In the genomic region with DNA sequence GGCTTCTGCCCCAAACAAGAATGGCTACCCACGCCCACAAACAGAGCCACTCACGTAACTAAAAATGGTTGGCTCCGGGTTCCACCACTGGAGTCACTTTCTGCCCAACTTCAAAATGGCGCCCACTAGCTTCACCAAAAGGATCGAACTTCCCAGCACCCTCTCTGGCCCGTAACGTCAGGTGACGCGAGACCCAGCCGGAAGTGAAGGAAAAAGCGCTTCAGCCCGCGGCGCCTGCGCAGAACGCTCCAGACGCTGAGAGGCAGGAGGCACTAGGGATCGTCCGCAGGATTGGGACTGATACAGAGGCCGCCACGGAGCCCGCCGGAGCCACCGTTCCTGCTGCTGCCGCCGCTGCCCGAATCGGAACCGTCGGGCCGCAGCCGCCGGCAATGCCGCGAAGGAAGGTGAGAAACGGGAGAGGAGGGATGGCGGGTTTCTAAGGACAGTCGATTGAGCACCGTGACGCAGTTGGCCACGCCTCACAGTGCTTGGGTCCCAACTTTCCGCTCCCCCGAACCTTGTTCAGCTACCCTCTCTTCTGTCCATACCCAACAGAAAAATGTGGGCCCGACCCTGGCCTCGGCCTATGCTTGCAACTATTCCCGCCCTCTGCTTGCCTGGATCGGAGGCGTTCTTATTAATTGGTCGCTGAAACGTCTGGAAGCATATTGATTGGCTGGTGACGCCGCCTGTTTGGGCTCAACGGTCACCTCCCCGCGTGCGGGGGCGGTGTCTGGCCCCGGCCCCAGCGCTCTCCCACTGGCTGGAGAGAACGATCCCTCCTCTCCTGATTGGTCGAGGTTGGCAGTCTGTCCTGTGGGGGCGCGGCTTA, we compare ENCODE assay signal across 8 cellular contexts. TPM values are rescaled to one million over a fixed set of nuclear protein-coding genes. Genes with fewer than 3 reads are reported as not detected.
A peak's percentile ranks its signal among the peaks of the same experiment; 100 is the strongest.
DNase-seq lines count a peak whose midpoint lies in the region; ATAC-seq and TF ChIP-seq lines count a peak whose summit lies in the region.

KAT7 (plus strand) TSS at position 239 of the 835 bp plus-strand sequence; CDS start at position 393, 154 bp downstream.

- H3K4me3 ChIP-seq in Panc1 (ENCODE audit: low read depth in 2 of 2, low read length in 2 of 2), result peak within 1 kb of the TSS; percentile 92 to 98
- H3K4me3 ChIP-seq in mucosa of rectum (ENCODE audit: low read length in 2 of 2), result peak within 1 kb of the TSS; percentile 96 to 99

- CTCF ChIA-PET in Panc1 (lab: Charles Lee), result interaction anchor here (0.6 kb wide), 1 partner anchor 15 kb away, joined by 3 read pairs; no protein-coding TSS in a partner anchor

- POLR2A ChIA-PET in Panc1 (lab: Charles Lee), result interaction anchor here (0.9 to 1.0 kb wide), 3 partner anchors 15 to 42 kb away, joined by 3 read pairs; partner anchors contain the start of gene FAM117A

- H3K9me3 ChIP-seq in Panc1 (ENCODE audit: control insufficient read depth, insufficient read depth, low read depth, low read length) (no peaks in the 10 kb centered on the region), mucosa of rectum (ENCODE audit: control insufficient read depth in 2 of 2, low read length in 2 of 2) (no peaks in the 10 kb centered on the region)

- ATAC-seq in GM21723 (IDR thresholded peaks at IDR 0.05; ENCODE audit: unreplicated experiment) (peak; percentile 87), Panc1 (peak; percentile 96)
- peak; percentile 88 to 90 for ATAC-seq in activated T-cell treated with anti-CD3 and anti-CD28 coated beads, Interleukin-2, amount 50 U/mL, for 4 hours

- H3K27me3 ChIP-seq in Panc1 (ENCODE audit: control insufficient read depth, insufficient read depth, low read length) (no peaks in the 10 kb centered on the region), mucosa of rectum (ENCODE audit: control insufficient read depth in 2 of 2, insufficient read depth in 2 of 2, low read length in 2 of 2) (no peaks in the 10 kb centered on the region)

- intact Hi-C loops in Panc1 (cut with micrococcal nuclease; ENCODE audit: unreplicated experiment), result no loop called here

- peak within 1 kb of the TSS; percentile 100 for H3K9ac ChIP-seq in mucosa of rectum (ENCODE audit: low read depth in 1 of 2, low read length in 2 of 2)

- H3K4me1 ChIP-seq in Panc1 (ENCODE audit: control insufficient read depth, insufficient read depth, low read length) (peaks cover 18% of the 10 kb centered on the region), mucosa of rectum (ENCODE audit: control insufficient read depth in 2 of 2, insufficient read depth in 2 of 2, low read length in 2 of 2) (peaks cover 13 to 15% of the 10 kb centered on the region in 2 donors)

- H3K27ac ChIP-seq in Panc1 (ENCODE audit: low read length) (peak within 1 kb of the TSS; percentile 98), mucosa of rectum (ENCODE audit: low read depth in 2 of 2, low read length in 2 of 2) (peak within 1 kb of the TSS; percentile 99 to 100)

- peak within 1 kb of the TSS; percentile 92 for H3K4me3 Mint-ChIP-seq in activated T-cell treated with anti-CD3 and anti-CD28 coated beads, Interleukin-2, amount 50 U/mL, for 4 hours

- peaks cover 56% of the 10 kb centered on the region for H3K4me1 Mint-ChIP-seq in activated T-cell treated with anti-CD3 and anti-CD28 coated beads, Interleukin-2, amount 50 U/mL, for 4 hours (ENCODE audit: low read depth)

- BruUV-seq in Panc1 (replicated peaks; lab: Mats Ljungman, UMichigan), result no TSS peak

- peaks cover 17% of the 10 kb centered on the region for H3K36me3 Mint-ChIP-seq in activated T-cell treated with anti-CD3 and anti-CD28 coated beads, Interleukin-2, amount 50 U/mL, for 4 hours (ENCODE audit: insufficient read depth)

- TF ChIP-seq CTCF in Panc1 (IDR thresholded peaks at IDR 0.05), result no peak

- DNase-seq in DMS53 (lab: John Stamatoyannopoulos, UW), result peak; percentile 100
- peak; percentile 94 for DNase-seq in KG1 (lab: John Stamatoyannopoulos, UW)
- peak; percentile 93 for DNase-seq in Panc1 (ENCODE audit: low read depth, low spot score)
- peak; percentile 97 for DNase-seq in activated T-cell treated with anti-CD3 and anti-CD28 coated beads, Interleukin-2, amount 50 U/mL, for 4 hours
- DNase-seq in erythroblast (lab: John Stamatoyannopoulos, UW), result peak; percentile 99 to 100
- DNase-seq in stimulated activated CD8-positive, alpha-beta memory T cell treated with anti-CD3 and anti-CD28 coated beads, Interleukin-4, amount 100 ng/mL, for 48 hours, result peak; percentile 98

- H3K27me3 Mint-ChIP-seq in activated T-cell treated with anti-CD3 and anti-CD28 coated beads, Interleukin-2, amount 50 U/mL, for 4 hours (ENCODE audit: low read depth), result no peaks in the 10 kb centered on the region

- in situ Hi-C loops in Panc1 (cut with HindIII; ENCODE audit: low pct_unique_long_range_greater_than_20kb, low sequenced_read_pairs), result no loop called here

- peaks cover 16% of the 10 kb centered on the region for H3K36me3 ChIP-seq in Panc1 (ENCODE audit: control insufficient read depth, insufficient read depth, low read length)
- H3K36me3 ChIP-seq in mucosa of rectum (ENCODE audit: control insufficient read depth in 2 of 2, insufficient read depth in 2 of 2, low read length in 2 of 2), result peaks cover 17 to 19% of the 10 kb centered on the region in 2 donors

- no peaks in the 10 kb centered on the region for H3K9me3 Mint-ChIP-seq in activated T-cell treated with anti-CD3 and anti-CD28 coated beads, Interleukin-2, amount 50 U/mL, for 4 hours

- TF ChIP-seq POLR2A in erythroblast (IDR thresholded peaks at IDR 0.05; ENCODE audit: low read length), result peak; percentile 98

RNA-seq across cellular contexts. Expression of gene KAT7, which starts in this region (rescaled TPM):
- total RNA-seq in Panc1 (2021; ENCODE audit: unreplicated experiment), result 69.0 TPM
- polyA plus RNA-seq in Panc1 (2012; ENCODE audit: insufficient read length), result 25.1 TPM
- total RNA-seq in activated T-cell treated with anti-CD3 and anti-CD28 coated beads, Interleukin-2, amount 50 U/mL, for 4 hours, result 10 to 100 TPM; 59.4 to 66.6 (median 63.8) TPM

Comparison
In these comparisons a context has a peak if more than half of its experiments do, and no peak if none do; other contexts are left out.
1. Peak in every context shown above with its lines: DNase-seq, ATAC-seq, H3K4me3 ChIP-seq and H3K27ac ChIP-seq.